ENCODE assay signal across 8 cellular contexts in the genomic region with DNA sequence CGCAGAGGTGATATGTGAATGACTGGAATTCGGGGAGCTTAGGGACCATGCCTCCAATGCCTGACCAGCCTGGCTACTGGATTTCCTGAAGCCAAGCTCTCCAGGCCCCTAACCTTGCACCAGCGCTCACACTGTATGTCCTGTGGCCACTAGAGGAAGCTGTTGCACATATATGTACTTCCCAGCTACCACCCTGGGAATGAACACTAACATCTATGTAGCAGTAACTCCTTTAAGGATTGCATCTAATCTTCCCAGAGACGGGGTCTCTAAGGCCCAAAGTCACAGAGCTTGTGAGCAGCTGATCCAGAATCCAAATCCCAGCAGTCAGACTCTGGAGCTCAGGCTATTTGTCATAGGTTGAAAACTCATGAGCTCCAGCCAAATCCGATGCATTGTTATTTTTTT. TPM values are rescaled to one million over a fixed set of nuclear protein-coding genes. Genes with fewer than 3 reads are reported as not detected.
A peak's percentile ranks its signal among the peaks of the same experiment; 100 is the strongest.
DNase-seq lines count a peak whose midpoint lies in the region; ATAC-seq, FAIRE-seq and TF ChIP-seq lines count a peak whose summit lies in the region.

No MANE protein-coding gene starts in this region.

- H3K36me3 ChIP-seq in IMR-90 (ENCODE audit: control insufficient read depth, insufficient read depth, low read length) (no peaks in the 10 kb centered on the region), PC-3 (ENCODE audit: low read depth, low read length) (no peaks in the 10 kb centered on the region), H1 (ENCODE audit: control insufficient read depth in 2 of 4, insufficient read depth in 4 of 4, low read length in 3 of 4) (no peaks in the 10 kb centered on the region), ascending aorta (no peaks in the 10 kb centered on the region)

- no peaks in the 10 kb centered on the region for H3K27me3 Mint-ChIP-seq in nephron (ENCODE audit: low read depth)

- H2AK5ac ChIP-seq in IMR-90 (ENCODE audit: low read depth, low read length) (no peak overlapping the region), H1 (ENCODE audit: low read depth, low read length) (no peak overlapping the region)

- no peak overlapping the region for H2AFZ ChIP-seq in IMR-90 (replicated peaks; ENCODE audit: low read length, poor library complexity)
- no peak overlapping the region for H2AFZ ChIP-seq in PC-3 (ENCODE audit: low read length)
- H2AFZ ChIP-seq in H1 (ENCODE audit: low read length) = no peak overlapping the region

- no peak for TF ChIP-seq EP300 in H1 (IDR thresholded peaks at IDR 0.05; ENCODE audit: borderline replicate concordance in 1 of 2, low read depth in 2 of 2, low read length in 2 of 2)

- H3K79me1 ChIP-seq in IMR-90 (ENCODE audit: low read depth in 1 of 2, low read length in 2 of 2) = no peaks in the 10 kb centered on the region
- H3K79me1 ChIP-seq in H1 (ENCODE audit: low read depth, low read length) = no peaks in the 10 kb centered on the region

- H3K4ac ChIP-seq in IMR-90 (ENCODE audit: low read depth, low read length) (no peak overlapping the region), H1 (replicated peaks; ENCODE audit: insufficient read length, low read depth, low read length) (no peak overlapping the region)

- WGBS in IMR-90 (ENCODE audit: extremely low coverage in 2 of 2, insufficient read length in 1 of 2), 2 experiments = no CpG with 5 or more reads among the region's 5 CpGs
- WGBS in H1 (ENCODE audit: extremely low coverage in 1 of 2, insufficient coverage in 1 of 2, insufficient read length in 1 of 2, insufficient replicate concordance in 2 of 2, low coverage in 1 of 2, low lambda C conversion rate in 2 of 2, missing lambda C conversion rate in 1 of 2), 2 experiments = 57% methylated on average over 5 of the region's 5 CpGs; no CpG with 5 or more reads in 1 of the 2 experiments

- H2BK12ac ChIP-seq in H1 (ENCODE audit: low read depth, low read length) = no peak overlapping the region

- H3K9me2 ChIP-seq in PC-3 (replicated peaks; ENCODE audit: low read length) = no peaks in the 10 kb centered on the region

- no peaks in the 10 kb centered on the region for H3F3A ChIP-seq in PC-3 (ENCODE audit: low read length, unreplicated experiment)

- H2BK15ac ChIP-seq in IMR-90 (ENCODE audit: low read depth, low read length) (no peak overlapping the region), H1 (ENCODE audit: low read length) (no peak overlapping the region)

- no peak overlapping the region for H3K23ac ChIP-seq in IMR-90 (ENCODE audit: low read depth, low read length)
- H3K23ac ChIP-seq in H1 (ENCODE audit: insufficient read length) = no peak overlapping the region

- H3K27me3 ChIP-seq in IMR-90 (ENCODE audit: control insufficient read depth, insufficient read depth, low read length) (peaks cover 3% of the 10 kb centered on the region; the same call in 1 of the 2 replicates), PC-3 (ENCODE audit: low read length) (peaks cover 47% of the 10 kb centered on the region), H1 (replicated peaks in 1 of 4; ENCODE audit: control insufficient read depth in 3 of 4, extremely low read depth in 1 of 4, insufficient read depth in 3 of 4, low read length in 3 of 4) (0 out of 7 replicates have a peak, but pooled peaks cover 0 to 3% (median 0%) of the 10 kb centered on the region in 4 experiments), ascending aorta (no peaks in the 10 kb centered on the region)

- POLR2A ChIA-PET in IMR-90 (lab: Charles Lee; ENCODE audit: unreplicated experiment) (no interaction called here), PC-3 (lab: Charles Lee; ENCODE audit: unreplicated experiment) (no interaction called here), H1 (lab: Charles Lee; ENCODE audit: partially characterized antibody) (no interaction called here)

- H4K91ac ChIP-seq in IMR-90 (ENCODE audit: insufficient read depth, low read depth, low read length) (no peak overlapping the region), H1 (replicated peaks; ENCODE audit: insufficient read length, low read length) (no peak overlapping the region)

- H2BK20ac ChIP-seq in IMR-90 (ENCODE audit: low read depth, low read length) (no peak overlapping the region), H1 (ENCODE audit: low read length) (no peak overlapping the region)

- TF ChIP-seq CTCF in IMR-90 (conservative IDR thresholded peaks at IDR 0.05; ENCODE audit: low read depth, low read length) (peak; percentile 59), PC-3 (conservative IDR thresholded peaks at IDR 0.05; ENCODE audit: low read depth, low read length) (peak; percentile 88), H1 (IDR thresholded peaks at IDR 0.05; ENCODE audit: control extremely low read depth in 1 of 3, insufficient read depth in 1 of 3, low read depth in 1 of 3, low read length in 3 of 3) (peak; percentile 67 to 87 (median 86)), nephron (IDR thresholded peaks at IDR 0.05; ENCODE audit: unreplicated experiment in 3 of 3) (peak; percentile 55 to 60 (median 57)), ascending aorta (IDR thresholded peaks at IDR 0.05) (no peak)

- FAIRE-seq in H1 (lab: Jason Lieb, UNC) = peak; percentile 81

- H3K9me3 Mint-ChIP-seq in nephron = no peaks in the 10 kb centered on the region

- BruUV-seq in IMR-90 (replicated peaks; lab: Mats Ljungman, UMichigan) = no TSS peak
- no TSS peak for BruUV-seq in PC-3 (replicated peaks; lab: Mats Ljungman, UMichigan)

- H3K4me1 Mint-ChIP-seq in nephron = peaks cover 27% of the 10 kb centered on the region

- in situ Hi-C loops in IMR-90 (cut with MboI; ENCODE audit: low sequenced_read_pairs) = no loop called here

- H3K4me1 ChIP-seq in IMR-90 (ENCODE audit: control insufficient read depth, insufficient read depth, low read length) = no peaks in the 10 kb centered on the region
- H3K4me1 ChIP-seq in PC-3 (ENCODE audit: insufficient read depth, low read length) = peaks cover 6% of the 10 kb centered on the region; the same call in 1 of the 2 replicates
- H3K4me1 ChIP-seq in H1 (replicated peaks in 1 of 4; ENCODE audit: control insufficient read depth in 3 of 4, insufficient read depth in 4 of 4, low read length in 3 of 4) = no peaks in the 10 kb centered on the region
- no peaks in the 10 kb centered on the region for H3K4me1 ChIP-seq in ascending aorta

- dilution Hi-C loops in IMR-90 (cut with HindIII; ENCODE audit: low sequenced_read_pairs, unreplicated experiment) = no loop called here

- H3K18ac ChIP-seq in IMR-90 (ENCODE audit: low read depth, low read length) (no peak overlapping the region), H1 (ENCODE audit: extremely low read depth, low read length) (no peak overlapping the region)

- H3K9me1 ChIP-seq in IMR-90 (ENCODE audit: insufficient read depth, low read length) = no peaks in the 10 kb centered on the region

- TF ChIP-seq POLR2A in IMR-90 (IDR thresholded peaks at IDR 0.05; ENCODE audit: low read depth, low read length) = no peak
- no peak for TF ChIP-seq POLR2A in H1 (IDR thresholded peaks at IDR 0.05; ENCODE audit: control extremely low read depth in 1 of 2, low read depth in 2 of 2, low read length in 2 of 2)

- no peak overlapping the region for H3K14ac ChIP-seq in IMR-90 (replicated peaks; ENCODE audit: low read depth, low read length)
- no peak overlapping the region for H3K14ac ChIP-seq in H1 (ENCODE audit: insufficient read length)

- no peak overlapping the region for H4K5ac ChIP-seq in IMR-90 (ENCODE audit: low read depth, low read length)
- no peak overlapping the region for H4K5ac ChIP-seq in H1 (ENCODE audit: insufficient read length, low read depth, low read length)

- H2BK5ac ChIP-seq in IMR-90 (ENCODE audit: low read depth, low read length, poor library complexity, severe bottlenecking) (no peak overlapping the region), H1 (ENCODE audit: low read depth, low read length) (no peak overlapping the region)

- peak overlapping the region in 1 of 3 experiments; percentile 2 for H3K4me3 Mint-ChIP-seq in nephron

- H3K56ac ChIP-seq in IMR-90 (ENCODE audit: extremely low read depth, insufficient read depth, low read length) = no peak overlapping the region
- no peak overlapping the region for H3K56ac ChIP-seq in H1 (replicated peaks; ENCODE audit: insufficient read length, low read depth, low read length)

- H3K79me2 ChIP-seq in PC-3 (ENCODE audit: low read length) (no peaks in the 10 kb centered on the region), H1 (ENCODE audit: control insufficient read depth in 1 of 2, insufficient read depth in 2 of 2, low read length in 2 of 2) (no peaks in the 10 kb centered on the region)

- TF ChIP-seq RAD21 in IMR-90 (IDR thresholded peaks at IDR 0.05; ENCODE audit: low read length) (peak; percentile 46), H1 (IDR thresholded peaks at IDR 0.05 in 1 of 2, conservative IDR thresholded peaks at IDR 0.05 in 1 of 2; ENCODE audit: low read depth in 2 of 2, low read length in 2 of 2) (peak; percentile 76 to 88)

- H2BK120ac ChIP-seq in IMR-90 (ENCODE audit: low read depth, low read length) = no peak overlapping the region
- no peak overlapping the region for H2BK120ac ChIP-seq in H1 (replicated peaks; ENCODE audit: low read depth, low read length)

- DNase-seq in DMS53 treated with DMSO at 0.1 percent for 48 hours (lab: John Stamatoyannopoulos, UW; ENCODE audit: unreplicated experiment) (peak; percentile 36), IMR-90 (peak; percentile 53), PC-3 (peak; percentile 74), H1 (ENCODE audit: low read depth in 1 of 2, low spot score in 2 of 2) (peak in 1 of 2 experiments; percentile 5), ascending aorta (ENCODE audit: low spot score in 2 of 2) (no peak)

- no peaks in the 10 kb centered on the region for H3K23me2 ChIP-seq in H1 (ENCODE audit: low read depth, low read length)

- CTCF ChIA-PET in IMR-90 (lab: Yijun Ruan, JAX) = interaction anchor here (1.1 kb wide), 1 partner anchor 32 kb away, joined by 4 read pairs; no protein-coding TSS in a partner anchor
- CTCF ChIA-PET in PC-3 (lab: Charles Lee) = interaction anchor here (0.5 to 1.1 kb wide), 9 partner anchors 24 to 208 kb away, joined by 3 to 12 read pairs (median 4); a partner anchor contains a TSS
- CTCF ChIA-PET in H1 (lab: Charles Lee; ENCODE audit: partially characterized antibody) = interaction anchor here (0.6 to 7.1 kb wide), 36 partner anchors 9 to 410 kb away, joined by 3 to 81 read pairs (median 4); a partner anchor contains a TSS

- ATAC-seq in IMR-90 (ENCODE audit: low read depth) (peak; percentile 93), PC-3 (peak; percentile 97), GM19395 (IDR thresholded peaks at IDR 0.05; ENCODE audit: unreplicated experiment) (no peak), GM18520 (IDR thresholded peaks at IDR 0.05; ENCODE audit: unreplicated experiment) (no peak)

- peak overlapping the region in 2 of 3 experiments; percentile 9 to 71 for H3K27ac Mint-ChIP-seq in nephron

- H3K36me3 Mint-ChIP-seq in nephron (ENCODE audit: low read depth) = no peaks in the 10 kb centered on the region

- no peak overlapping the region for H3K4me2 ChIP-seq in IMR-90 (ENCODE audit: low read depth, low read length)
- H3K4me2 ChIP-seq in PC-3 (ENCODE audit: low read length) = no peak overlapping the region
- no peak overlapping the region for H3K4me2 ChIP-seq in H1 (ENCODE audit: insufficient read depth in 1 of 2, low read depth in 2 of 2, low read length in 2 of 2)

- H3K27ac ChIP-seq in IMR-90 (ENCODE audit: insufficient read depth, low read length) = no peak overlapping the region
- no peak overlapping the region for H3K27ac ChIP-seq in PC-3 (ENCODE audit: low read length)
- H3K27ac ChIP-seq in H1 (ENCODE audit: low read depth, low read length) = no peak overlapping the region
- H3K27ac ChIP-seq in ascending aorta = no peak overlapping the region

- H3K4me3 ChIP-seq in IMR-90 (ENCODE audit: insufficient read depth, low read depth, low read length) (no peak overlapping the region), PC-3 (ENCODE audit: low read length) (no peak overlapping the region), H1 (ENCODE audit: extremely low read depth in 1 of 4, insufficient read depth in 2 of 4, low read depth in 3 of 4, low read length in 4 of 4) (no peak overlapping the region), ascending aorta (no peak overlapping the region)

- no peaks in the 10 kb centered on the region for H4K20me1 ChIP-seq in IMR-90 (ENCODE audit: insufficient read depth, low read length)
- no peaks in the 10 kb centered on the region for H4K20me1 ChIP-seq in PC-3 (ENCODE audit: low read length)
- no peaks in the 10 kb centered on the region for H4K20me1 ChIP-seq in H1 (replicated peaks in 1 of 2; ENCODE audit: control insufficient read depth in 1 of 2, insufficient read depth in 2 of 2, low read length in 2 of 2)

- no peak overlapping the region for H4K8ac ChIP-seq in IMR-90 (ENCODE audit: low read depth in 2 of 2, low read length in 2 of 2)
- H4K8ac ChIP-seq in H1 (ENCODE audit: extremely low read depth, insufficient read depth, low read length) = no peak overlapping the region; the same call in 1 of the 2 replicates

- H3K9ac ChIP-seq in IMR-90 (ENCODE audit: low read depth, low read length) (no peak overlapping the region), PC-3 (ENCODE audit: low read length) (no peak overlapping the region), H1 (replicated peaks in 1 of 4; ENCODE audit: extremely low read depth in 1 of 4, low read depth in 3 of 4, low read length in 3 of 4) (no peak overlapping the region)

- H3K9me3 ChIP-seq in IMR-90 (ENCODE audit: control insufficient read depth, insufficient read depth, low read length) (no peaks in the 10 kb centered on the region), PC-3 (ENCODE audit: low read length) (no peaks in the 10 kb centered on the region), H1 (ENCODE audit: insufficient read depth in 2 of 2, low read depth in 1 of 2, low read length in 1 of 2) (no peaks in the 10 kb centered on the region), ascending aorta (no peaks in the 10 kb centered on the region)

- no peak overlapping the region for H2AK9ac ChIP-seq in IMR-90 (replicated peaks; ENCODE audit: low read depth, low read length, poor library complexity)

- intact Hi-C loops in IMR-90 (cut with micrococcal nuclease) (no loop called here), PC-3 (cut with micrococcal nuclease) (loop anchor here (1.0 to 10.0 kb wide), 2 partner anchors 37 to 182 kb away; a partner anchor contains a TSS), ascending aorta (cut with DNase I) (no loop called here)

RNA-seq across cellular contexts. Expression of a gene that starts 20.4 kb away (rescaled TPM):
- total RNA-seq in IMR-90 (2012; rRNA removed) = not detected in 2 replicates
- not detected in 2 replicates for polyA plus RNA-seq in IMR-90 (2012; rRNA removed)
- not detected in 2 replicates for polyA plus RNA-seq in IMR-90 (2012; cell fraction: cytosol; rRNA removed)
- polyA plus RNA-seq in IMR-90 (2012; cell fraction: nucleus; rRNA removed; ENCODE audit: low replicate concordance) = not detected in 2 replicates
- not detected in 2 replicates for total RNA-seq in PC-3 (2014; rRNA removed)
- total RNA-seq in H1 (2021; fragmentation: NEBNext Ultra II Directional; extraction: Animal tissue kit (Norgen Biotek cat#: 25700)) = not detected in 2 replicates
- polyA plus RNA-seq in H1 (2011; rRNA removed) = not detected in 2 replicates
- not detected for polyA plus RNA-seq in H1 (2011; cell fraction: cytosol; rRNA removed)
- polyA plus RNA-seq in H1 (2011; cell fraction: nucleus; rRNA removed) = not detected
- polyA plus RNA-seq in H1 (2012, experiment 1 of 2) = not detected in 4 replicates
- not detected for polyA plus RNA-seq in H1 (2012, experiment 2 of 2)
- polyA plus RNA-seq in H1 (2013, experiment 1 of 2) = not detected
- not detected for polyA plus RNA-seq in H1 (2013, experiment 2 of 2)
- not detected in 2 replicates for polyA minus RNA-seq in H1 (2011; rRNA and poly(A)+ RNA removed)
- polyA minus RNA-seq in H1 (2011; cell fraction: cytosol; rRNA and poly(A)+ RNA removed) = not detected
- polyA minus RNA-seq in H1 (2011; cell fraction: nucleus; rRNA and poly(A)+ RNA removed) = not detected
- not detected for total RNA-seq in ascending aorta

RNA-seq across cellular contexts. Expression of a gene that starts 26.9 kb away (rescaled TPM):
- total RNA-seq in IMR-90 (2012; rRNA removed) (not detected in 2 replicates), PC-3 (2014; rRNA removed) (not detected in 2 replicates), ascending aorta (not detected)
- polyA plus RNA-seq in IMR-90 (2012; rRNA removed) (not detected in 2 replicates), H1 (2011; rRNA removed) (not detected in 2 replicates)
- polyA plus RNA-seq in IMR-90 (2012; cell fraction: cytosol; rRNA removed) = not detected in 2 replicates
- polyA plus RNA-seq in IMR-90 (2012; cell fraction: nucleus; rRNA removed; ENCODE audit: low replicate concordance) = not detected in 2 replicates
- total RNA-seq in H1 (2021; fragmentation: NEBNext Ultra II Directional; extraction: Animal tissue kit (Norgen Biotek cat#: 25700)) = not detected in 2 replicates
- not detected for polyA plus RNA-seq in H1 (2011; cell fraction: cytosol; rRNA removed)
- polyA plus RNA-seq in H1 (2011; cell fraction: nucleus; rRNA removed) = not detected
- polyA plus RNA-seq in H1 (2012, experiment 1 of 2) = not detected in 4 replicates
- polyA plus RNA-seq in H1 (2012, experiment 2 of 2) = not detected
- polyA plus RNA-seq in H1 (2013, experiment 1 of 2) = not detected
- polyA plus RNA-seq in H1 (2013, experiment 2 of 2) = not detected
- not detected in 2 replicates for polyA minus RNA-seq in H1 (2011; rRNA and poly(A)+ RNA removed)
- polyA minus RNA-seq in H1 (2011; cell fraction: cytosol; rRNA and poly(A)+ RNA removed) = not detected
- polyA minus RNA-seq in H1 (2011; cell fraction: nucleus; rRNA and poly(A)+ RNA removed) = not detected

RNA-seq across cellular contexts. Expression of a gene that starts 45.5 kb away (rescaled TPM):
- total RNA-seq in IMR-90 (2012; rRNA removed) (not detected in 2 replicates), PC-3 (2014; rRNA removed) (not detected in 2 replicates), ascending aorta (not detected)
- polyA plus RNA-seq in IMR-90 (2012; rRNA removed) (not detected in 2 replicates), H1 (2011; rRNA removed) (not detected in 2 replicates)
- not detected in 2 replicates for polyA plus RNA-seq in IMR-90 (2012; cell fraction: cytosol; rRNA removed)
- not detected in 2 replicates for polyA plus RNA-seq in IMR-90 (2012; cell fraction: nucleus; rRNA removed; ENCODE audit: low replicate concordance)
- not detected in 2 replicates for total RNA-seq in H1 (2021; fragmentation: NEBNext Ultra II Directional; extraction: Animal tissue kit (Norgen Biotek cat#: 25700))
- polyA plus RNA-seq in H1 (2011; cell fraction: cytosol; rRNA removed) = not detected
- not detected for polyA plus RNA-seq in H1 (2011; cell fraction: nucleus; rRNA removed)
- polyA plus RNA-seq in H1 (2012, experiment 1 of 2) = not detected in 4 replicates
- not detected for polyA plus RNA-seq in H1 (2012, experiment 2 of 2)
- not detected for polyA plus RNA-seq in H1 (2013, experiment 1 of 2)
- polyA plus RNA-seq in H1 (2013, experiment 2 of 2) = not detected
- not detected in 2 replicates for polyA minus RNA-seq in H1 (2011; rRNA and poly(A)+ RNA removed)
- polyA minus RNA-seq in H1 (2011; cell fraction: cytosol; rRNA and poly(A)+ RNA removed) = not detected
- not detected for polyA minus RNA-seq in H1 (2011; cell fraction: nucleus; rRNA and poly(A)+ RNA removed)

Comparison
In these comparisons a context has a peak if more than half of its experiments do, and no peak if none do; other contexts are left out.
1. DNase-seq: peak in DMS53 treated with DMSO at 0.1 percent for 48 hours (single experiment), IMR-90 (single experiment) and PC-3 (single experiment); none in ascending aorta (0 of 2).
2. ATAC-seq: peak in IMR-90 (single experiment) and PC-3 (single experiment); none in GM19395 (single experiment) and GM18520 (single experiment).
3. CTCF ChIP-seq: peak in IMR-90 (single experiment), PC-3 (single experiment), H1 (3 of 3) and nephron (3 of 3); none in ascending aorta (0 of 3).